26 cellular contexts compared by ENCODE assay signal in the genomic region with DNA sequence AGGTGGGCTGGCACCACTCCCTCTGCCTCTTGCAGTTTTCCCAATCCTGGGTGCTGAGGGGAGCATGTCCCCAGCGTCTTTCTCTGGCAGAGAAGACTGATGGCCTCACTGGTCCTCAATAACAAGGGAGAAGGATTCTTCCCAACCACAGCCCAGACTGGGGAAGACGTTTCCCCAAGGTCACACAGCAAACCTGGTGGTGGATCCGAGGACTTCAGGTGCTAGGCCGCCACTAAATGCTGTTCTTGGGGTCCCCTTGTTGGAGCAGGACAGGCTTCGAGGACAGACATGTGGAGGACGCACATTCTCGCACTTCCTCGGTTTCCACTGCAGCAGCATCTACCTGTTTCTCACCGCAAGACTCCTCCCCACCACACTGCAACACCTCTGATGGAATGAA. TPM values are rescaled to one million over a fixed set of nuclear protein-coding genes. Genes with fewer than 3 reads are reported as not detected.
A peak's percentile ranks its signal among the peaks of the same experiment; 100 is the strongest.
DNase-seq lines count a peak whose midpoint lies in the region; ATAC-seq, FAIRE-seq and TF ChIP-seq lines count a peak whose summit lies in the region.
"Had no signal": no experiment of that assay in that cellular context is flagged by ENCODE, and none has a peak within 500 bp of the region (broad histone marks: within the 10 kb centered on the region; RNA-seq: fewer than 3 reads in every experiment).

No MANE protein-coding gene starts in this region.

- no peak overlapping the region for H2BK5ac ChIP-seq in H9 (ENCODE audit: insufficient read length, low read length)

- H2BK120ac ChIP-seq in H9 (ENCODE audit: low read depth, low read length, poor library complexity, severe bottlenecking) = no peak overlapping the region

- no peaks in the 10 kb centered on the region; a peak in 1 of 7 replicates for H3K36me3 Mint-ChIP-seq in H9 (ENCODE audit: insufficient read depth in 1 of 3, low read depth in 3 of 3)
- no peaks in the 10 kb centered on the region for H3K36me3 Mint-ChIP-seq in chondrocyte (ENCODE audit: low read depth)
- H3K36me3 Mint-ChIP-seq in mesothelial cell of epicardium = no peaks in the 10 kb centered on the region

- no peak overlapping the region for H4K91ac ChIP-seq in H9 (ENCODE audit: insufficient read length, low read depth, low read length)

- no peak overlapping the region for H3T11ph ChIP-seq in H9 (ENCODE audit: low read length)

- H3K23me2 ChIP-seq in H9 (ENCODE audit: insufficient read length, low read depth, low read length, poor library complexity, severe bottlenecking) = no peaks in the 10 kb centered on the region

- peak overlapping the region; percentile 15 for H3K18ac ChIP-seq in H9 (ENCODE audit: insufficient read length, low read depth, low read length)

- no peak overlapping the region for H3K4me2 ChIP-seq in A549
- H3K4me2 ChIP-seq in H9 (ENCODE audit: insufficient read depth, insufficient read length, low read length) = no peak overlapping the region
- H3K4me2 ChIP-seq: PC-9 had no signal

- TF ChIP-seq RAD21 in A549 (conservative IDR thresholded peaks at IDR 0.05 in 1 of 2, IDR thresholded peaks at IDR 0.05 in 1 of 2) = no peak

- H2BK20ac ChIP-seq in H9 (ENCODE audit: low read depth, low read length, poor library complexity, severe bottlenecking) = no peak overlapping the region

- H3K4me3 Mint-ChIP-seq in H9 = no peak overlapping the region
- H3K4me3 Mint-ChIP-seq in chondrocyte (ENCODE audit: unreplicated experiment) = no peak overlapping the region
- no peak overlapping the region for H3K4me3 Mint-ChIP-seq in mesothelial cell of epicardium
- H3K4me3 Mint-ChIP-seq: activated CD4-positive, alpha-beta T cell treated with anti-CD3 and anti-CD28 coated beads, Interleukin-2, amount 10 ng/mL, durations not matched to agents 24 days and 14 days; activated T-cell treated with anti-CD3 and anti-CD28 coated beads, Interleukin-2, amount 50 U/mL, for 24 hours; IgD-negative memory B cell had no signal

- H3K9me3 Mint-ChIP-seq in H9 = peaks cover 0 to 4% of the 10 kb centered on the region in 2 experiments; a peak in 1 of 5 replicates
- H3K9me3 Mint-ChIP-seq in chondrocyte (ENCODE audit: low read depth) = no peaks in the 10 kb centered on the region
- H3K9me3 Mint-ChIP-seq in mesothelial cell of epicardium = no peaks in the 10 kb centered on the region
- H3K9me3 Mint-ChIP-seq: activated CD4-positive, alpha-beta T cell treated with anti-CD3 and anti-CD28 coated beads, Interleukin-2, amount 10 ng/mL, durations not matched to agents 24 days and 14 days; activated T-cell treated with anti-CD3 and anti-CD28 coated beads, Interleukin-2, amount 50 U/mL, for 24 hours; IgD-negative memory B cell had no signal

- TF ChIP-seq EP300 in A549 (IDR thresholded peaks at IDR 0.05) = no peak

- no peak overlapping the region for H2AFZ ChIP-seq in H9 (ENCODE audit: low read length)
- H2AFZ ChIP-seq: PC-9 had no signal

- H3K27me3 ChIP-seq in H9 (ENCODE audit: insufficient read depth, low read length) = no peaks in the 10 kb centered on the region
- H3K27me3 ChIP-seq: thyroid gland had no signal

- H3K79me1 ChIP-seq in H9 (ENCODE audit: insufficient read depth, low read depth, low read length, poor library complexity, severe bottlenecking) = no peaks in the 10 kb centered on the region

- TF ChIP-seq POLR2A in A549 (IDR thresholded peaks at IDR 0.05; ENCODE audit: low read length) = no peak
- TF ChIP-seq POLR2A in GM18505 (IDR thresholded peaks at IDR 0.05; ENCODE audit: borderline replicate concordance, extremely low read depth, insufficient read depth, insufficient read length) = no peak

- POLR2A ChIA-PET in A549 (lab: Yijun Ruan, JAX) = no interaction called here

- no peak overlapping the region for H4K5ac ChIP-seq in H9 (ENCODE audit: insufficient read length, low read depth, low read length)

- H4K20me1 ChIP-seq in H9 (ENCODE audit: control insufficient read depth, insufficient read depth, insufficient read length) = no peaks in the 10 kb centered on the region

- H3K79me2 ChIP-seq in H9 (ENCODE audit: insufficient read depth, low read length) = no peaks in the 10 kb centered on the region

- H3K4me1 ChIP-seq in A549 (0 out of 3 replicates have a peak, but pooled peaks cover 3% of the 10 kb centered on the region), H9 (ENCODE audit: insufficient read depth, low read length) (no peaks in the 10 kb centered on the region)
- H3K4me1 ChIP-seq: thyroid gland had no signal

- TF ChIP-seq CTCF in A549 (IDR thresholded peaks at IDR 0.05) (no peak), H9 (conservative IDR thresholded peaks at IDR 0.05) (peak; percentile 44), chondrocyte (IDR thresholded peaks at IDR 0.05) (no peak), mesothelial cell of epicardium (IDR thresholded peaks at IDR 0.05; ENCODE audit: unreplicated experiment) (peak; percentile 55)

- CTCF ChIA-PET in A549 (lab: Yijun Ruan, JAX) = interaction anchor here (0.6 to 9.1 kb wide), 6 partner anchors 12 to 496 kb away, joined by 3 to 236 read pairs (median 6); no protein-coding TSS in a partner anchor

- 84% methylated on average over 8 of the region's 9 CpGs for WGBS in A549 (ENCODE audit: missing lambda C conversion rate)
- no CpG with 5 or more reads among the region's 9 CpGs for WGBS in H9 (ENCODE audit: extremely low coverage, insufficient read length, low lambda C conversion rate)

- no peak overlapping the region for H4K8ac ChIP-seq in H9 (replicated peaks; ENCODE audit: insufficient read length, low read depth, low read length)

- no peak for FAIRE-seq in A549 (lab: Jason Lieb, UNC)
- FAIRE-seq: GM18507 had no signal

- H3K27me3 Mint-ChIP-seq in H9 (ENCODE audit: low read depth) (peaks cover 73% of the 10 kb centered on the region), chondrocyte (ENCODE audit: low read depth) (peaks cover 29% of the 10 kb centered on the region), mesothelial cell of epicardium (ENCODE audit: low read depth) (peaks cover 63% of the 10 kb centered on the region)

- H3K14ac ChIP-seq in H9 (ENCODE audit: insufficient read depth, low read length) = no peak overlapping the region

- no peak overlapping the region for H2BK15ac ChIP-seq in H9 (ENCODE audit: low read depth, low read length)

- no peaks in the 10 kb centered on the region for H3K9me3 ChIP-seq in A549
- H3K9me3 ChIP-seq in H9 (ENCODE audit: control insufficient read depth, low read depth, low read length) = no peaks in the 10 kb centered on the region
- H3K9me3 ChIP-seq: stomach, thyroid gland had no signal

- no peak overlapping the region for H3K9ac ChIP-seq in H9 (ENCODE audit: extremely low read depth, insufficient read length, low read length)

- no peak overlapping the region for H2BK12ac ChIP-seq in H9 (ENCODE audit: insufficient read length, low read depth, low read length)

- no peak overlapping the region for H3K27ac Mint-ChIP-seq in H9
- no peak overlapping the region for H3K27ac Mint-ChIP-seq in chondrocyte (ENCODE audit: unreplicated experiment)
- no peak overlapping the region for H3K27ac Mint-ChIP-seq in mesothelial cell of epicardium
- H3K27ac Mint-ChIP-seq: activated CD4-positive, alpha-beta T cell treated with anti-CD3 and anti-CD28 coated beads, Interleukin-2, amount 10 ng/mL, durations not matched to agents 24 days and 14 days; activated T-cell treated with anti-CD3 and anti-CD28 coated beads, Interleukin-2, amount 50 U/mL, for 24 hours; IgD-negative memory B cell had no signal

- DNase-seq in A549 (ENCODE audit: low read depth in 1 of 2, low spot score in 1 of 2) = no peak
- DNase-seq in H9 = no peak
- DNase-seq in chondrocyte (ENCODE audit: low spot score) = peak; percentile 52
- DNase-seq in mesothelial cell of epicardium (ENCODE audit: low spot score in 2 of 2, unreplicated experiment in 2 of 2) = no peak
- no peak for DNase-seq in DMS79 treated with DMSO at 0.1 percent for 48 hours (lab: John Stamatoyannopoulos, UW)
- DNase-seq in NCI-H1048 (lab: John Stamatoyannopoulos, UW) = no peak
- DNase-seq in globus pallidus (ENCODE audit: low spot score) = no peak
- DNase-seq: activated CD4-positive, alpha-beta T cell treated with anti-CD3 and anti-CD28 coated beads, Interleukin-2, amount 10 ng/mL, durations not matched to agents 24 days and 14 days; activated T-cell treated with anti-CD3 and anti-CD28 coated beads, Interleukin-2, amount 50 U/mL, for 24 hours; cerebellar nuclear complex; DMS153; NCI-H1105 treated with DMSO at 0.1 percent for 48 hours; NCI-H2029; NCI-H526; NK-92 treated with Interleukin-12 subunit alpha and Interleukin-12 subunit beta, amount 100 ng/mL, for 24 hours; PC-9; Right ventricle myocardium superior; stimulated activated CD8-positive, alpha-beta memory T cell treated with anti-CD3 and anti-CD28 coated beads, Interleukin-4, amount 100 ng/mL, for 48 hours; stomach; thyroid gland had no signal

- H3K27ac ChIP-seq in A549 (no peak overlapping the region), H9 (ENCODE audit: insufficient read length, low read depth, low read length) (no peak overlapping the region)
- H3K27ac ChIP-seq: PC-9, stomach, thyroid gland had no signal

- H3K4me1 Mint-ChIP-seq in H9 (peaks cover 15 to 42% of the 10 kb centered on the region in 2 experiments), chondrocyte (ENCODE audit: low read depth) (no peaks in the 10 kb centered on the region), mesothelial cell of epicardium (peaks cover 4% of the 10 kb centered on the region)
- H3K4me1 Mint-ChIP-seq: activated CD4-positive, alpha-beta T cell treated with anti-CD3 and anti-CD28 coated beads, Interleukin-2, amount 10 ng/mL, durations not matched to agents 24 days and 14 days; IgD-negative memory B cell had no signal

- no peak overlapping the region for H3K56ac ChIP-seq in H9 (ENCODE audit: insufficient read length, low read depth, low read length)

- no peak overlapping the region for H3K4ac ChIP-seq in H9 (ENCODE audit: low read depth, low read length)

- ATAC-seq in A549 (no peak), GM18505 (IDR thresholded peaks at IDR 0.05; ENCODE audit: unreplicated experiment) (no peak)

- no peak overlapping the region for H3K4me3 ChIP-seq in A549
- H3K4me3 ChIP-seq: PC-9, stomach, thyroid gland had no signal

- H2AK5ac ChIP-seq in H9 (ENCODE audit: insufficient read length, low read length) = no peak overlapping the region

- no peak overlapping the region for H3K23ac ChIP-seq in H9 (ENCODE audit: insufficient read length, low read depth, low read length)

TF ChIP-seq in A549, 52 proteins besides CTCF, POLR2A, EP300 and RAD21:
- peak; percentile 6 for TF ChIP-seq ZFP36 (IDR thresholded peaks at IDR 0.05; ENCODE audit: borderline replicate concordance, partially characterized antibody)
- no peak for TF ChIP-seq SMC3 (IDR thresholded peaks at IDR 0.05)

RNA-seq across cellular contexts. Expression of a gene that starts 30.9 kb away (rescaled TPM):
- polyA plus RNA-seq in A549 (2011; rRNA removed) = 0.48 and 0.93 TPM in 2 replicates
- 0.18 and 0.19 TPM in 2 replicates for polyA plus RNA-seq in A549 (2012; cell fraction: cytosol; rRNA removed)
- polyA plus RNA-seq in A549 (2012; cell fraction: nucleus; rRNA removed) = 0.16 and 0.19 TPM in 2 replicates
- polyA plus RNA-seq in A549 (2017; fragmentation: RNase III; extraction: RNeasy Plus Mini Kit Qiagen cat#74134 plus additional on column Dnase treatment) = 0.13 to 0.23 TPM (median 0.21 TPM) in 3 replicates
- 0.45 and 0.54 TPM in 2 replicates for polyA minus RNA-seq in A549 (2011; rRNA and poly(A)+ RNA removed)
- total RNA-seq in H9 (2021) = 0.09 and 0.15 TPM in 2 replicates
- not detected in 3 replicates for total RNA-seq in chondrocyte
- total RNA-seq in mesothelial cell of epicardium = 0.07 TPM in 1 of 3 replicates, not detected in the others
- total RNA-seq: activated CD4-positive, alpha-beta T cell treated with anti-CD3 and anti-CD28 coated beads, Interleukin-2, amount 10 ng/mL, durations not matched to agents 24 days and 14 days; kidney epithelial cell; lung microvascular endothelial cell; PC-9; pulmonary artery endothelial cell; Right ventricle myocardium superior; stomach had no signal
- polyA plus RNA-seq: IgD-negative memory B cell, stomach had no signal

Comparison
In these comparisons a context has a peak if more than half of its experiments do, and no peak if none do; other contexts are left out.
1. CTCF ChIP-seq: peak in H9 (single experiment) and mesothelial cell of epicardium (single experiment); none in A549 (single experiment) and chondrocyte (single experiment).